2 cellular contexts compared by ENCODE assay signal in genomic region chr17:75779987-75780889, GRCh38.
TF ChIP-seq lines count a peak whose summit lies in the region.

No MANE protein-coding gene starts in this region.

TF ChIP-seq in A549, 52 proteins besides CTCF, POLR2A, EP300 and RAD21:
- TF ChIP-seq RFX5 (IDR thresholded peaks at IDR 0.05) (0 out of 2 replicates have a peak, but pooled peaks have one; percentile 7), HOXB13 (CRISPR knock-in tag; IDR thresholded peaks at IDR 0.05; ENCODE audit: low read depth) (no peak), ZSCAN20 (CRISPR knock-in tag; IDR thresholded peaks at IDR 0.05) (0 out of 2 replicates have a peak, but pooled peaks have one; percentile 71), MYC (IDR thresholded peaks at IDR 0.05; ENCODE audit: borderline replicate concordance, low read length) (no peak), ATOH8 (CRISPR knock-in tag; IDR thresholded peaks at IDR 0.05; ENCODE audit: low read depth) (no peak), FOSL2 (IDR thresholded peaks at IDR 0.05) (no peak), FOSL2 (CRISPR knock-in tag; IDR thresholded peaks at IDR 0.05) (no peak), CHD2 (IDR thresholded peaks at IDR 0.05; ENCODE audit: low read length, partially characterized antibody) (no peak)
TF ChIP-seq in A549: peak in this region for 2.

TF ChIP-seq in GM12878, 131 proteins besides CTCF, POLR2A, EP300 and RAD21:
- no peak for TF ChIP-seq NKRF (conservative IDR thresholded peaks at IDR 0.05)
- peak; percentile 98 for TF ChIP-seq NFXL1 (IDR thresholded peaks at IDR 0.05; ENCODE audit: borderline replicate concordance)
- peak; percentile 50; the same call in 1 of the 2 replicates for TF ChIP-seq MEF2A (IDR thresholded peaks at IDR 0.05; ENCODE audit: insufficient read depth, low read depth, low read length)
